ENCODE assay signal across 7 cellular contexts in genomic region chr19:934865-935422, GRCh38. TPM values are rescaled to one million over a fixed set of nuclear protein-coding genes. Genes with fewer than 3 reads are reported as not detected.
DNase-seq lines count a peak whose midpoint lies in the region; ATAC-seq and TF ChIP-seq lines count a peak whose summit lies in the region.

No MANE protein-coding gene starts in this region.

- peak; percentile 42 for DNase-seq in NCI-H2029 treated with DMSO at 0.1 percent for 48 hours (lab: John Stamatoyannopoulos, UW)
- DNase-seq in memory B cell (ENCODE audit: low spot score in 2 of 2) = no peak
- peak; percentile 97 for DNase-seq in upper lobe of right lung
- DNase-seq in activated naive CD4-positive, alpha-beta T cell treated with anti-CD3 and anti-CD28 coated beads, Interleukin-2, amount 50 U/mL, for 16 hours = no peak

- H3K27me3 ChIP-seq in upper lobe of right lung = no peaks in the 10 kb centered on the region

- H3K9me3 ChIP-seq in upper lobe of right lung = no peaks in the 10 kb centered on the region

- H3K27ac ChIP-seq in upper lobe of right lung = peak overlapping the region; percentile 56

- H3K4me1 Mint-ChIP-seq in dendritic cell treated with granulocyte-macrophage colony-stimulating factor and Interleukin-4, amounts not matched to agents 40 ng/mL and 50 ng/mL, for 4 days (ENCODE audit: low read depth) = peaks cover 94% of the 10 kb centered on the region
- peaks cover 21% of the 10 kb centered on the region for H3K4me1 Mint-ChIP-seq in memory B cell

- H3K4me3 Mint-ChIP-seq in dendritic cell treated with granulocyte-macrophage colony-stimulating factor and Interleukin-4, amounts not matched to agents 40 ng/mL and 50 ng/mL, for 4 days = peak overlapping the region; percentile 72
- no peak overlapping the region for H3K4me3 Mint-ChIP-seq in memory B cell

- TF ChIP-seq CTCF in upper lobe of right lung (IDR thresholded peaks at IDR 0.05) = no peak

- peaks cover 93% of the 10 kb centered on the region for H3K36me3 Mint-ChIP-seq in dendritic cell treated with granulocyte-macrophage colony-stimulating factor and Interleukin-4, amounts not matched to agents 40 ng/mL and 50 ng/mL, for 4 days (ENCODE audit: low read depth)
- H3K36me3 Mint-ChIP-seq in memory B cell = peaks cover 6% of the 10 kb centered on the region

- ATAC-seq in memory B cell (ENCODE audit: low read depth) (peak; percentile 23), upper lobe of right lung (peak; percentile 96), HG02884 (IDR thresholded peaks at IDR 0.05; ENCODE audit: unreplicated experiment) (no peak), HG02763 (IDR thresholded peaks at IDR 0.05; ENCODE audit: unreplicated experiment) (no peak)

- peaks cover 3% of the 10 kb centered on the region for H3K36me3 ChIP-seq in upper lobe of right lung

- H3K4me1 ChIP-seq in upper lobe of right lung = peaks cover 38% of the 10 kb centered on the region

- peak overlapping the region; percentile 93 for H3K27ac Mint-ChIP-seq in dendritic cell treated with granulocyte-macrophage colony-stimulating factor and Interleukin-4, amounts not matched to agents 40 ng/mL and 50 ng/mL, for 4 days
- H3K27ac Mint-ChIP-seq in memory B cell = no peak overlapping the region

- H3K9me3 Mint-ChIP-seq in dendritic cell treated with granulocyte-macrophage colony-stimulating factor and Interleukin-4, amounts not matched to agents 40 ng/mL and 50 ng/mL, for 4 days = no peaks in the 10 kb centered on the region
- no peaks in the 10 kb centered on the region for H3K9me3 Mint-ChIP-seq in memory B cell

- no peaks in the 10 kb centered on the region for H3K27me3 Mint-ChIP-seq in dendritic cell treated with granulocyte-macrophage colony-stimulating factor and Interleukin-4, amounts not matched to agents 40 ng/mL and 50 ng/mL, for 4 days
- H3K27me3 Mint-ChIP-seq in memory B cell = no peaks in the 10 kb centered on the region

- intact Hi-C loops in dendritic cell treated with granulocyte-macrophage colony-stimulating factor and Interleukin-4, amounts not matched to agents 40 ng/mL and 50 ng/mL, for 4 days (cut with micrococcal nuclease) = no loop called here
- intact Hi-C loops in upper lobe of right lung (cut with DNase I) = no loop called here

- H3K4me3 ChIP-seq in upper lobe of right lung = no peak overlapping the region

RNA-seq across cellular contexts. Expression of gene ARID3A, which starts 9.1 kb away (rescaled TPM):
- 16.1 TPM for total RNA-seq in upper lobe of right lung

RNA-seq across cellular contexts. Expression of gene KISS1R, which starts 17.8 kb away (rescaled TPM):
- total RNA-seq in upper lobe of right lung = not detected

RNA-seq across cellular contexts. Expression of gene R3HDM4, which starts 21.9 kb away (rescaled TPM):
- 50.7 TPM for total RNA-seq in upper lobe of right lung

RNA-seq across cellular contexts. Expression of gene RNU6-9, which starts 41.7 kb away (rescaled TPM):
- not detected for total RNA-seq in upper lobe of right lung

RNA-seq across cellular contexts. Expression of gene MED16, which starts 42.0 kb away (rescaled TPM):
- total RNA-seq in upper lobe of right lung = 51.8 TPM

Comparison
In these comparisons a context has a peak if more than half of its experiments do, and no peak if none do; other contexts are left out.
1. DNase-seq: peak in NCI-H2029 treated with DMSO at 0.1 percent for 48 hours (single experiment) and upper lobe of right lung (single experiment); none in memory B cell (0 of 2) and activated naive CD4-positive, alpha-beta T cell treated with anti-CD3 and anti-CD28 coated beads, Interleukin-2, amount 50 U/mL, for 16 hours (single experiment).
2. ATAC-seq: peak in memory B cell (single experiment) and upper lobe of right lung (single experiment); none in HG02884 (single experiment) and HG02763 (single experiment).